2 cellular contexts compared by ENCODE assay signal in the genomic region with DNA sequence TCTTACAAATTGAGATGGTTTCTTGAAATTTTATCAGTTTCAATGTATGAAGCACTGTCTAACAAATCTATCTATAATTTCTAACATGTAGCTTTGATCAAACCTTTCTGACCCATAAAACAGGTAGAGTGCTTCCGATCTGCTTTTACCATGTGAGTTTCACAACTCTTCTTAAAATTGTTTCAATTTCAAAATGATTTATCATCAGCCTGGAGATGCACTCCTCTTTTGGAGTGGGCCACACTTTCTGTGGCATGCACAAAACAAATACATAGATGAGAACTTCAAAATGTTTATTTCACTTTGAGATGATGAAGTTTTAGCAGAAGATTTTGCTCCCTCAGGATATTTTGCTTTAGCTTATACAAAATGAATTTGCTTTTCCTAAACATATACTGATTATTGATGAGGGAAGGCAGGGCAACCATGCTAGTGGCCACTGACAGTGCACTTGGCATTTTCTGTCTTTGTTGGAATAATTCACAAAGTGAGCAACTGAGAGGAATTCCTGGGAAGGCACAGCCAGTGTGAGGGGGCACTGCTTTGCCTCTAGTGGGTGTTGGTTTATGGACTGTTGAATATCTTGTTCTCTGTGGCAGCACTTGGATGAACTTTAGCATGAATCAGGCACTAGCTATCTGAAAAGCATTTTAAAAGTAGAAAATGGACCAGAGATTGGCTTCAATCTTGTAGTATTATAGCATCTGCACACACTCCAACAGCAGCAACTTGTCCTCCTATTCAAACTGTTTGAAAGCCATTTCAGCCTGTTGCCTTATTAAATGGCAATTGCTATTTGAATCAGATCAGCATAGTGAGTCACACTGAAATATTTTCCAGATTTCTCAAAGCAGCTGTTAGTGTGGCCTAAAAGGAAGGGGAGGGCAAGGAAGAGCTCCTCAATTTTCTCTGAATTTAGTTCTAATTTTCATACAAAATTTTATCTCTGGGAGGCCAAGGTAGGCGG.
TF ChIP-seq lines count a peak whose summit lies in the region.

No MANE protein-coding gene starts in this region.

TF ChIP-seq in GM23338, 12 proteins besides CTCF, POLR2A, EP300 and RAD21 (continued from another document and continues in another):
- TF ChIP-seq, protein P1, sequence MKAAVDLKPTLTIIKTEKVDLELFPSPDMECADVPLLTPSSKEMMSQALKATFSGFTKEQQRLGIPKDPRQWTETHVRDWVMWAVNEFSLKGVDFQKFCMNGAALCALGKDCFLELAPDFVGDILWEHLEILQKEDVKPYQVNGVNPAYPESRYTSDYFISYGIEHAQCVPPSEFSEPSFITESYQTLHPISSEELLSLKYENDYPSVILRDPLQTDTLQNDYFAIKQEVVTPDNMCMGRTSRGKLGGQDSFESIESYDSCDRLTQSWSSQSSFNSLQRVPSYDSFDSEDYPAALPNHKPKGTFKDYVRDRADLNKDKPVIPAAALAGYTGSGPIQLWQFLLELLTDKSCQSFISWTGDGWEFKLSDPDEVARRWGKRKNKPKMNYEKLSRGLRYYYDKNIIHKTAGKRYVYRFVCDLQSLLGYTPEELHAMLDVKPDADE (IDR thresholded peaks at IDR 0.05), result no peak
- TF ChIP-seq CREB1 (CRISPR knock-in tag; IDR thresholded peaks at IDR 0.05; ENCODE audit: low read depth), result no peak
- no peak for TF ChIP-seq EZH2 (IDR thresholded peaks at IDR 0.05; ENCODE audit: low read depth, unreplicated experiment)
- TF ChIP-seq NANOG (IDR thresholded peaks at IDR 0.05; ENCODE audit: borderline replicate concordance), result no peak
- TF ChIP-seq, protein P2, sequence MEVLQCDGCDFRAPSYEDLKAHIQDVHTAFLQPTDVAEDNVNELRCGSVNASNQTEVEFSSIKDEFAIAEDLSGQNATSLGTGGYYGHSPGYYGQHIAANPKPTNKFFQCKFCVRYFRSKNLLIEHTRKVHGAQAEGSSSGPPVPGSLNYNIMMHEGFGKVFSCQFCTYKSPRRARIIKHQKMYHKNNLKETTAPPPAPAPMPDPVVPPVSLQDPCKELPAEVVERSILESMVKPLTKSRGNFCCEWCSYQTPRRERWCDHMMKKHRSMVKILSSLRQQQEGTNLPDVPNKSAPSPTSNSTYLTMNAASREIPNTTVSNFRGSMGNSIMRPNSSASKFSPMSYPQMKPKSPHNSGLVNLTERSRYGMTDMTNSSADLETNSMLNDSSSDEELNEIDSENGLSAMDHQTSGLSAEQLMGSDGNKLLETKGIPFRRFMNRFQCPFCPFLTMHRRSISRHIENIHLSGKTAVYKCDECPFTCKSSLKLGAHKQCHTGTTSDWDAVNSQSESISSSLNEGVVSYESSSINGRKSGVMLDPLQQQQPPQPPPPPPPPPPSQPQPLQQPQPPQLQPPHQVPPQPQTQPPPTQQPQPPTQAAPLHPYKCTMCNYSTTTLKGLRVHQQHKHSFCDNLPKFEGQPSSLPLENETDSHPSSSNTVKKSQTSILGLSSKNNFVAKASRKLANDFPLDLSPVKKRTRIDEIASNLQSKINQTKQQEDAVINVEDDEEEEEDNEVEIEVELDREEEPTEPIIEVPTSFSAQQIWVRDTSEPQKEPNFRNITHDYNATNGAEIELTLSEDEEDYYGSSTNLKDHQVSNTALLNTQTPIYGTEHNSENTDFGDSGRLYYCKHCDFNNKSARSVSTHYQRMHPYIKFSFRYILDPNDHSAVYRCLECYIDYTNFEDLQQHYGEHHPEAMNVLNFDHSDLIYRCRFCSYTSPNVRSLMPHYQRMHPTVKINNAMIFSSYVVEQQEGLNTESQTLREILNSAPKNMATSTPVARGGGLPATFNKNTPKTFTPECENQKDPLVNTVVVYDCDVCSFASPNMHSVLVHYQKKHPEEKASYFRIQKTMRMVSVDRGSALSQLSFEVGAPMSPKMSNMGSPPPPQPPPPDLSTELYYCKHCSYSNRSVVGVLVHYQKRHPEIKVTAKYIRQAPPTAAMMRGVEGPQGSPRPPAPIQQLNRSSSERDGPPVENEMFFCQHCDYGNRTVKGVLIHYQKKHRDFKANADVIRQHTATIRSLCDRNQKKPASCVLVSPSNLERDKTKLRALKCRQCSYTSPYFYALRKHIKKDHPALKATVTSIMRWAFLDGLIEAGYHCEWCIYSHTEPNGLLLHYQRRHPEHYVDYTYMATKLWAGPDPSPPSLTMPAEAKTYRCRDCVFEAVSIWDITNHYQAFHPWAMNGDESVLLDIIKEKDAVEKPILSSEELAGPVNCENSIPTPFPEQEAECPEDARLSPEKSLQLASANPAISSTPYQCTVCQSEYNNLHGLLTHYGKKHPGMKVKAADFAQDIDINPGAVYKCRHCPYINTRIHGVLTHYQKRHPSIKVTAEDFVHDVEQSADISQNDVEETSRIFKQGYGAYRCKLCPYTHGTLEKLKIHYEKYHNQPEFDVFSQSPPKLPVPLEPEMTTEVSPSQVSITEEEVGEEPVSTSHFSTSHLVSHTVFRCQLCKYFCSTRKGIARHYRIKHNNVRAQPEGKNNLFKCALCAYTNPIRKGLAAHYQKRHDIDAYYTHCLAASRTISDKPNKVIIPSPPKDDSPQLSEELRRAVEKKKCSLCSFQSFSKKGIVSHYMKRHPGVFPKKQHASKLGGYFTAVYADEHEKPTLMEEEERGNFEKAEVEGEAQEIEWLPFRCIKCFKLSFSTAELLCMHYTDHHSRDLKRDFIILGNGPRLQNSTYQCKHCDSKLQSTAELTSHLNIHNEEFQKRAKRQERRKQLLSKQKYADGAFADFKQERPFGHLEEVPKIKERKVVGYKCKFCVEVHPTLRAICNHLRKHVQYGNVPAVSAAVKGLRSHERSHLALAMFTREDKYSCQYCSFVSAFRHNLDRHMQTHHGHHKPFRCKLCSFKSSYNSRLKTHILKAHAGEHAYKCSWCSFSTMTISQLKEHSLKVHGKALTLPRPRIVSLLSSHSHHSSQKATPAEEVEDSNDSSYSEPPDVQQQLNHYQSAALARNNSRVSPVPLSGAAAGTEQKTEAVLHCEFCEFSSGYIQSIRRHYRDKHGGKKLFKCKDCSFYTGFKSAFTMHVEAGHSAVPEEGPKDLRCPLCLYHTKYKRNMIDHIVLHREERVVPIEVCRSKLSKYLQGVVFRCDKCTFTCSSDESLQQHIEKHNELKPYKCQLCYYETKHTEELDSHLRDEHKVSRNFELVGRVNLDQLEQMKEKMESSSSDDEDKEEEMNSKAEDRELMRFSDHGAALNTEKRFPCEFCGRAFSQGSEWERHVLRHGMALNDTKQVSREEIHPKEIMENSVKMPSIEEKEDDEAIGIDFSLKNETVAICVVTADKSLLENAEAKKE (CRISPR knock-in tag; IDR thresholded peaks at IDR 0.05), result no peak
- TF ChIP-seq ZNF331 (CRISPR knock-in tag; IDR thresholded peaks at IDR 0.05; ENCODE audit: low read depth), result no peak
- no peak for TF ChIP-seq STAT1 (IDR thresholded peaks at IDR 0.05; ENCODE audit: unreplicated experiment)
- no peak for TF ChIP-seq EZH2phosphoT487 (IDR thresholded peaks at IDR 0.05; ENCODE audit: unreplicated experiment)
- TF ChIP-seq JUNB (IDR thresholded peaks at IDR 0.05; ENCODE audit: unreplicated experiment), result no peak

TF ChIP-seq in SK-N-SH treated with all-trans-retinoic acid at 6 μM for 48 hours, 23 proteins besides CTCF, POLR2A, EP300 and RAD21 (continued from another document):
- no peak for TF ChIP-seq ISL1 (CRISPR knock-in tag; IDR thresholded peaks at IDR 0.05)
- TF ChIP-seq, protein P3, sequence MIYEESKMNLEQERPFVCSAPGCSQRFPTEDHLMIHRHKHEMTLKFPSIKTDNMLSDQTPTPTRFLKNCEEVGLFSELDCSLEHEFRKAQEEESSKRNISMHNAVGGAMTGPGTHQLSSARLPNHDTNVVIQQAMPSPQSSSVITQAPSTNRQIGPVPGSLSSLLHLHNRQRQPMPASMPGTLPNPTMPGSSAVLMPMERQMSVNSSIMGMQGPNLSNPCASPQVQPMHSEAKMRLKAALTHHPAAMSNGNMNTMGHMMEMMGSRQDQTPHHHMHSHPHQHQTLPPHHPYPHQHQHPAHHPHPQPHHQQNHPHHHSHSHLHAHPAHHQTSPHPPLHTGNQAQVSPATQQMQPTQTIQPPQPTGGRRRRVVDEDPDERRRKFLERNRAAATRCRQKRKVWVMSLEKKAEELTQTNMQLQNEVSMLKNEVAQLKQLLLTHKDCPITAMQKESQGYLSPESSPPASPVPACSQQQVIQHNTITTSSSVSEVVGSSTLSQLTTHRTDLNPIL (CRISPR knock-in tag; IDR thresholded peaks at IDR 0.05; ENCODE audit: low read depth), result no peak
- no peak for TF ChIP-seq TOX (CRISPR knock-in tag; IDR thresholded peaks at IDR 0.05; ENCODE audit: borderline replicate concordance)
- TF ChIP-seq ESRRG (CRISPR knock-in tag; IDR thresholded peaks at IDR 0.05), result no peak
- TF ChIP-seq SNAI2 (CRISPR knock-in tag; IDR thresholded peaks at IDR 0.05), result no peak
- no peak for TF ChIP-seq CSDC2 (CRISPR knock-in tag; IDR thresholded peaks at IDR 0.05)
- no peak for TF ChIP-seq ZNF70 (CRISPR knock-in tag; IDR thresholded peaks at IDR 0.05)
- TF ChIP-seq ZFP30 (CRISPR knock-in tag; IDR thresholded peaks at IDR 0.05), result no peak
- no peak for TF ChIP-seq ZC3H10 (CRISPR knock-in tag; IDR thresholded peaks at IDR 0.05)
- TF ChIP-seq PPARA (CRISPR knock-in tag; IDR thresholded peaks at IDR 0.05; ENCODE audit: borderline replicate concordance), result no peak
- TF ChIP-seq, protein P4, sequence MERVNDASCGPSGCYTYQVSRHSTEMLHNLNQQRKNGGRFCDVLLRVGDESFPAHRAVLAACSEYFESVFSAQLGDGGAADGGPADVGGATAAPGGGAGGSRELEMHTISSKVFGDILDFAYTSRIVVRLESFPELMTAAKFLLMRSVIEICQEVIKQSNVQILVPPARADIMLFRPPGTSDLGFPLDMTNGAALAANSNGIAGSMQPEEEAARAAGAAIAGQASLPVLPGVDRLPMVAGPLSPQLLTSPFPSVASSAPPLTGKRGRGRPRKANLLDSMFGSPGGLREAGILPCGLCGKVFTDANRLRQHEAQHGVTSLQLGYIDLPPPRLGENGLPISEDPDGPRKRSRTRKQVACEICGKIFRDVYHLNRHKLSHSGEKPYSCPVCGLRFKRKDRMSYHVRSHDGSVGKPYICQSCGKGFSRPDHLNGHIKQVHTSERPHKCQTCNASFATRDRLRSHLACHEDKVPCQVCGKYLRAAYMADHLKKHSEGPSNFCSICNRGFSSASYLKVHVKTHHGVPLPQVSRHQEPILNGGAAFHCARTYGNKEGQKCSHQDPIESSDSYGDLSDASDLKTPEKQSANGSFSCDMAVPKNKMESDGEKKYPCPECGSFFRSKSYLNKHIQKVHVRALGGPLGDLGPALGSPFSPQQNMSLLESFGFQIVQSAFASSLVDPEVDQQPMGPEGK (CRISPR knock-in tag; IDR thresholded peaks at IDR 0.05; ENCODE audit: borderline replicate concordance), result no peak
- TF ChIP-seq ZNF565 (CRISPR knock-in tag; conservative IDR thresholded peaks at IDR 0.05; ENCODE audit: low read depth), result no peak
